Comparison of ENCODE assay signal across 1 cellular context in the genomic region with DNA sequence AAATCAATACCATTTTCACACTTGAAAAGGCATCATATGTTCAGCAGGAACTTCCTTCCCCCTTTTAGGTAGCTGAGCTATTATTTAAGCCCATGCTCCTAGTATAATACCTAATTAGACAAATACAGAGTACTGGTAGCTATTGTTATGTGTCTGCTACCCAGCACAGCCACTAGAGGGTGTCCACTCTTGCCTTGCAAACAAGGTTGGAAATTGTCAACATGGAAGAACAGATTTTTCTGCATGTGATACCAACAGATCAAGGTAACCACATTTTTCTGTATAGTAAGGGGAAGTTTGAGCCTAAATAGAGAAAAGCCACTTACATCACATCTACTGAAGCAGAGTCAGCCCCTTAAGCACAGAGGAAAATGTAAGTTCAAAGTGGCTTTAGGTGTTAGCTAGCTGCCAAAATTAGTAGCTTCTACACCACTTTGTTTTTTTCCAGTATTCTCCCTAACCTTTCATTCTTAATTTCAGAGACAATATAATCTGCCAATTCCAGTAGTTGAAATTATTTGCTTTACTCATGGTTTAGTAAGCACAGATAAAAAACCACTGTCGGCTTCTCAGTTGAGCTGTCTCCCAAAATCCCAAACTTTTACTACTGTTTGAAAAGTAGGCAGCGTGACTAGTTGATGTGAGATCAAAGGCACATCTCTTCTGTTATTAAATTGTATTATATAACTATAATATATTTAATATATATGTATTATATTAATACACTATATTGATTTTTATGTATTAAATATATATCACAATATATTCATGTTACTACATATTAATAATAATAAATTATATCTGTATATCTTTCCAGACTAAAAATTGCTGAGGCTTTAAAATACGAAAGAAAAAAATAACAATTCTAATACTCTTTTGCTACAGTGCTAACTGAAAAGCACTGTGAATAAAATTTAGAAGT.
TF ChIP-seq lines count a peak whose summit lies in the region.

No MANE protein-coding gene starts in this region.

TF ChIP-seq in endothelial cell of umbilical vein, 7 proteins besides CTCF, POLR2A, EP300 and RAD21 (continued from another document):
- TF ChIP-seq, protein P1, sequence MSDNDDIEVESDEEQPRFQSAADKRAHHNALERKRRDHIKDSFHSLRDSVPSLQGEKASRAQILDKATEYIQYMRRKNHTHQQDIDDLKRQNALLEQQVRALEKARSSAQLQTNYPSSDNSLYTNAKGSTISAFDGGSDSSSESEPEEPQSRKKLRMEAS (IDR thresholded peaks at IDR 0.05; ENCODE audit: insufficient read depth, insufficient read length), result no peak
- TF ChIP-seq MYC (IDR thresholded peaks at IDR 0.05; ENCODE audit: low read depth, low read length) (no peak), EZH2 (IDR thresholded peaks at IDR 0.05; ENCODE audit: borderline replicate concordance, low read depth, low read length, severe bottlenecking) (no peak)
TF ChIP-seq in endothelial cell of umbilical vein: peak in this region for 0.
